ENCODE assay signal across 12 cellular contexts in the genomic region with DNA sequence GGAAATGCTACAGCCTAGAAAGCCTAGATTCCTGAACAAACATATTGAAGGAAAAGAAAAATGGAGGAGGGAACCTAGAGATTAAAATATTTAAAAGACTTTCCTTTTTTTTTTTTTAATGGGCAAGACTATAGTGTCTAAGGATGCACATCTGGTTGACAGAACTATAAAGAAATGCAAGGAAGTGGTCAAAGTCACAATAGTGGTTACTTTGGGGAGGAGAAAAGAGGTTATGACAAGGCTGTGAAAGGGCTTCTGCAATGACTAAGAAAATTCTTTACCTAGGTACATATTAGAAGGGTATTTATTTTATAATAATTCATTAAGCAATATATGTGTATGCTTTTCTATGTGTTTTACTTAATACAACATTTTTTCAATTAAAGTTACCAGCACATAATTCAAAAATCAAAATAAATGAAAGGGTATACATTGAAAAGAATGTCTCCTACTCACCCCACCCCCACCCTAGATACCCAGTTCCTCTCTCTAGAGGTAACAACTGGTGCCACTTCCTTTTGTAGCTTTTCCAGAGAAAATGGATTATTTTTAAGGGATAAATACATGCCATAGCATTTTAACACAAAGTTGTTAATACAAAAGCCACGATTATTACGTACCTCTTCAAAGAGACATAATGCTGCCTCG.
A peak's percentile ranks its signal among the peaks of the same experiment; 100 is the strongest.
DNase-seq lines count a peak whose midpoint lies in the region; ATAC-seq and TF ChIP-seq lines count a peak whose summit lies in the region.
"Had no signal": no experiment of that assay in that cellular context is flagged by ENCODE, and none has a peak within 500 bp of the region (broad histone marks: within the 10 kb centered on the region; RNA-seq: fewer than 3 reads in every experiment).

No MANE protein-coding gene starts in this region.

- peak overlapping the region; percentile 55 for H3K27ac ChIP-seq in neutrophil
- H3K27ac ChIP-seq in stomach = no peak overlapping the region
- no peak overlapping the region for H3K27ac ChIP-seq in caudate nucleus (ENCODE audit: low read depth, low read length)
- H3K27ac ChIP-seq: 22Rv1 had no signal

- WGBS in stomach, 5 donors = 89 to 96% (median 93%) methylated on average over 3 of the region's 3 CpGs

- H3K36me3 Mint-ChIP-seq in activated CD8-positive, alpha-beta T cell treated with anti-CD3 and anti-CD28 coated beads for 36 hours (ENCODE audit: low read depth) = peaks cover 13% of the 10 kb centered on the region

- H3K27me3 ChIP-seq in neutrophil = no peaks in the 10 kb centered on the region
- H3K27me3 ChIP-seq in stomach = no peaks in the 10 kb centered on the region

- POLR2A ChIA-PET in activated CD8-positive, alpha-beta T cell treated with anti-CD3 and anti-CD28 coated beads for 36 hours (lab: Charles Lee) = interaction anchor here (0.7 kb wide), 1 partner anchor 382 kb away, joined by 3 read pairs; a partner anchor contains a TSS

- H3K27ac Mint-ChIP-seq in activated CD8-positive, alpha-beta T cell treated with anti-CD3 and anti-CD28 coated beads for 36 hours = peak overlapping the region; percentile 46

- intact Hi-C loops in activated CD8-positive, alpha-beta T cell treated with anti-CD3 and anti-CD28 coated beads for 36 hours (cut with micrococcal nuclease) = no loop called here
- intact Hi-C loops in stomach (cut with DNase I; ENCODE audit: low total_unique reads) = no loop called here

- no peaks in the 10 kb centered on the region for H3K9me3 Mint-ChIP-seq in activated CD8-positive, alpha-beta T cell treated with anti-CD3 and anti-CD28 coated beads for 36 hours

- peaks cover 58% of the 10 kb centered on the region for H3K4me1 Mint-ChIP-seq in activated CD8-positive, alpha-beta T cell treated with anti-CD3 and anti-CD28 coated beads for 36 hours (ENCODE audit: low read depth)

- ATAC-seq in HG03108 (IDR thresholded peaks at IDR 0.05; ENCODE audit: unreplicated experiment) = peak; percentile 55
- ATAC-seq in activated CD8-positive, alpha-beta T cell treated with anti-CD3 and anti-CD28 coated beads for 36 hours = peak; percentile 96

- H3K9me3 ChIP-seq in neutrophil = no peaks in the 10 kb centered on the region
- no peaks in the 10 kb centered on the region for H3K9me3 ChIP-seq in stomach

- peaks cover 16 to 21% of the 10 kb centered on the region in 2 experiments for H3K4me1 ChIP-seq in neutrophil (ENCODE audit: control insufficient read depth in 1 of 2, insufficient read depth in 1 of 2, low read depth in 1 of 2, low read length in 1 of 2)
- peaks cover 7 to 38% (median 21%) of the 10 kb centered on the region in 4 donors for H3K4me1 ChIP-seq in stomach

- H3K4me3 ChIP-seq in neutrophil (ENCODE audit: low read depth in 1 of 2, low read length in 1 of 2) (no peak overlapping the region), stomach (no peak overlapping the region)

- no peaks in the 10 kb centered on the region for H3K27me3 Mint-ChIP-seq in activated CD8-positive, alpha-beta T cell treated with anti-CD3 and anti-CD28 coated beads for 36 hours

- no peak for TF ChIP-seq EP300 in stomach (IDR thresholded peaks at IDR 0.05)

- H3K4me3 Mint-ChIP-seq in activated CD8-positive, alpha-beta T cell treated with anti-CD3 and anti-CD28 coated beads for 36 hours = no peak overlapping the region

- H3K36me3 ChIP-seq in neutrophil (no peaks in the 10 kb centered on the region), stomach (peaks cover 0 to 5% (median 0%) of the 10 kb centered on the region in 4 donors)

- no peak for TF ChIP-seq POLR2A in stomach (IDR thresholded peaks at IDR 0.05)

- CTCF ChIA-PET in activated CD8-positive, alpha-beta T cell treated with anti-CD3 and anti-CD28 coated beads for 36 hours (lab: Charles Lee) = interaction anchor here (0.7 to 2.7 kb wide), 3 partner anchors 11 to 303 kb away, joined by 4 to 23 read pairs (median 4); no protein-coding TSS in a partner anchor

- no peak for TF ChIP-seq CTCF in activated CD8-positive, alpha-beta T cell treated with anti-CD3 and anti-CD28 coated beads for 36 hours (IDR thresholded peaks at IDR 0.05)
- TF ChIP-seq CTCF in neutrophil (IDR thresholded peaks at IDR 0.05) = no peak
- no peak for TF ChIP-seq CTCF in stomach (IDR thresholded peaks at IDR 0.05)

- DNase-seq in NOMO-1 (lab: John Stamatoyannopoulos, UW; ENCODE audit: unreplicated experiment in 2 of 2) (peak; percentile 8 to 51), NOMO-1 treated with dmso at 0.1 percent for 144 hours (lab: John Stamatoyannopoulos, UW; ENCODE audit: unreplicated experiment) (no peak), NAMALWA (ENCODE audit: low spot score) (no peak), stomach (no peak), caudate nucleus (lab: John Stamatoyannopoulos, UW) (no peak)
- DNase-seq in activated CD8-positive, alpha-beta T cell treated with anti-CD3 and anti-CD28 coated beads for 36 hours = no peak
- DNase-seq: amygdala; NCI-H2029 treated with DMSO at 0.1 percent for 48 hours; stimulated activated CD4-positive, alpha-beta T cell treated with anti-CD3 and anti-CD28 coated beads, Interleukin-4, amount 100 ng/mL, for 24 hours had no signal

Comparison
In these comparisons a context has a peak if more than half of its experiments do, and no peak if none do; other contexts are left out.
1. DNase-seq: peak in NOMO-1 (2 of 2); none in NOMO-1 treated with dmso at 0.1 percent for 144 hours (single experiment), activated CD8-positive, alpha-beta T cell treated with anti-CD3 and anti-CD28 coated beads for 36 hours (single experiment), NAMALWA (single experiment), stomach (single experiment) and caudate nucleus (0 of 61).